Comparison of ENCODE assay signal across 17 cellular contexts in the genomic region with DNA sequence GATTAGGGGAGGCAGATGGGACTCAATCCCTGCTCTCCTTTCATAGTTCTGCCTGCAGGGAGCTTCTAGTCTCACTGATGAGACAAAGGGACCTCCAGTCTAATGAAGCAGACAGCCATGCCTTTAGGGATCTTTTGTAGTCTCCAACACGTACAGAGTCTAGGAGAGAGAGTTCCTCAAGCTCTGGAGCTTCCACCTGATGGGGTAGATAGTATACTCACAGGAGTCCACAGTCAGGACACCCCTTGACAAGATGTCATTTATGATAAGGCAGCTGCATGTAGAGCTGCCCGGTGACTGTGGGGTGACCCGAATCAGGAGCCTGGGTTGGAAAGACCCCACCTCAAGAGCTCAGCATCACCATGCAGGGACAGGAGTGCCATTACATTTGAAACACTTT.
DNase-seq lines count a peak whose midpoint lies in the region; ATAC-seq and TF ChIP-seq lines count a peak whose summit lies in the region.
"Had no signal": no experiment of that assay in that cellular context is flagged by ENCODE, and none has a peak within 500 bp of the region (broad histone marks: within the 10 kb centered on the region; RNA-seq: fewer than 3 reads in every experiment).

No MANE protein-coding gene starts in this region.

- H3K27ac ChIP-seq in HEK293 (ENCODE audit: extremely low read depth, low read depth, low read length) (no peak overlapping the region), caudate nucleus (ENCODE audit: low read depth, low read length) (peak overlapping the region; percentile 98), layer of hippocampus (ENCODE audit: low read depth, low read length) (peak overlapping the region; percentile 22), substantia nigra (ENCODE audit: low read depth, low read length, poor library complexity, severe bottlenecking) (peak overlapping the region; percentile 98)
- H3K27ac ChIP-seq: 22Rv1, A549, C4-2B, HL-60 had no signal

- no peaks in the 10 kb centered on the region for H3K36me3 ChIP-seq in HEK293 (ENCODE audit: control insufficient read depth in 2 of 2, insufficient read depth in 1 of 2, low read length in 2 of 2)

- DNase-seq in caudate nucleus (lab: John Stamatoyannopoulos, UW) = no peak
- DNase-seq in substantia nigra (lab: John Stamatoyannopoulos, UW) = no peak
- DNase-seq in stimulated activated naive CD4-positive, alpha-beta T cell (lab: John Stamatoyannopoulos, UW) = no peak
- DNase-seq in NCI-H82 (lab: John Stamatoyannopoulos, UW) = no peak
- DNase-seq in iPS-NIHi7 (ENCODE audit: extremely low spot score) = no peak
- DNase-seq: AML-193; Caco-2; CD4-positive, alpha-beta T cell had no signal

- ATAC-seq in GM21360 (IDR thresholded peaks at IDR 0.05; ENCODE audit: unreplicated experiment) = no peak
- ATAC-seq: A549, GM23338, HCT116 had no signal

- no peaks in the 10 kb centered on the region for H3K27me3 ChIP-seq in layer of hippocampus (ENCODE audit: control insufficient read depth, insufficient read depth, low read length)

- H3K9me3 ChIP-seq in HEK293 (ENCODE audit: control insufficient read depth, insufficient read depth, low read depth, low read length) = no peaks in the 10 kb centered on the region
- H3K9me3 ChIP-seq: A549, Caco-2 had no signal

- no peak overlapping the region for H3K4me3 ChIP-seq in HEK293 (ENCODE audit: low read depth, low read length)
- H3K4me3 ChIP-seq: A549, GM23338 had no signal

- CTCF ChIA-PET in HEK293 (lab: Yijun Ruan, JAX) = interaction anchor here (0.5 to 13.8 kb wide), 8 partner anchors 36 to 273 kb away, joined by 3 to 282 read pairs (median 3); no protein-coding TSS in a partner anchor

- no peak for TF ChIP-seq CTCF in HEK293 (tag by site-specific recombination; IDR thresholded peaks at IDR 0.05)

- no peaks in the 10 kb centered on the region for H3K4me1 ChIP-seq in HEK293 (ENCODE audit: control insufficient read depth, insufficient read depth, low read length)
- H3K4me1 ChIP-seq: A549, Caco-2 had no signal

- POLR2A ChIA-PET in HEK293 (lab: Yijun Ruan, JAX) = interaction anchor here (0.9 kb wide), 1 partner anchor 14 kb away, joined by 3 read pairs; no protein-coding TSS in a partner anchor

TF ChIP-seq in HEK293, 187 proteins besides CTCF, POLR2A, EP300 and RAD21:
- TF ChIP-seq ZNF157 (tag by site-specific recombination; IDR thresholded peaks at IDR 0.05) = peak; percentile 91
- no peak for TF ChIP-seq ZNF585B (tag by site-specific recombination; IDR thresholded peaks at IDR 0.05)
- no peak for TF ChIP-seq ZNF785 (tag by site-specific recombination; IDR thresholded peaks at IDR 0.05)
- TF ChIP-seq ZNF600 (tag by site-specific recombination; IDR thresholded peaks at IDR 0.05) = no peak
- no peak for TF ChIP-seq ZNF391 (tag by site-specific recombination; IDR thresholded peaks at IDR 0.05; ENCODE audit: borderline replicate concordance, low read depth)
- no peak for TF ChIP-seq FEZF1 (tag by site-specific recombination; IDR thresholded peaks at IDR 0.05)
- no peak for TF ChIP-seq ZNF677 (tag by site-specific recombination; IDR thresholded peaks at IDR 0.05)
